ENCODE assay signal across 1 cellular context in genomic region chr15:83657549-83657948, GRCh38.
TF ChIP-seq lines count a peak whose summit lies in the region.

No MANE protein-coding gene starts in this region.

TF ChIP-seq in SK-N-SH, 30 proteins besides CTCF, POLR2A, EP300 and RAD21 (continued from another document):
- TF ChIP-seq ZBTB33 (IDR thresholded peaks at IDR 0.05; ENCODE audit: borderline replicate concordance, low read depth) (no peak), MEF2A (IDR thresholded peaks at IDR 0.05; ENCODE audit: borderline replicate concordance, low read depth) (no peak)
